In the genomic region with DNA sequence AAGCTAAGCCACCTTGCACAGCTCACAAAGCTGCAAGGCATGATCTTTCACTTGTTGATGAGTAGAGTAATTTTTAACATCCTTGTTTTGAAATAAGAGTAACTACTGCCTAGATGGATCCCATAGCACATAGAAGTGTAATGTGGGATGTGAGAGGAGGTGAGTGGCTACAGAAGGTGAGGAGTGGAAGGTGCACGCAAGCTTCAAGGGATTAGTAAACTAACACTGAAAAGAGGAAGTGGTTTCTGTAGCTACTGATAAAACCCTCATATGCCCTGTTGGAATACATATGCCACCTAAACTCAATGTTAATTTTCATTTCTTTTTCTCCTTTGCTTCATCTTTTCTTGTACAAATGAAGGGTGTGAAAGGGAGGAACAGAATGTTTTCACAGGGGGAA, we compare ENCODE assay signal across 9 cellular contexts. TPM values are rescaled to one million over a fixed set of nuclear protein-coding genes. Genes with fewer than 3 reads are reported as not detected.
A peak's percentile ranks its signal among the peaks of the same experiment; 100 is the strongest.
DNase-seq lines count a peak whose midpoint lies in the region; ATAC-seq lines count a peak whose summit lies in the region.
"Had no signal": no experiment of that assay in that cellular context is flagged by ENCODE, and none has a peak within 500 bp of the region (broad histone marks: within the 10 kb centered on the region; RNA-seq: fewer than 3 reads in every experiment).

No MANE protein-coding gene starts in this region.

- H3K4me1 Mint-ChIP-seq in immature natural killer cell: peaks cover 41 to 59% of the 10 kb centered on the region in 2 donors

- H3K4me3 Mint-ChIP-seq in immature natural killer cell: peak overlapping the region in 4 of 5 donors; percentile 5 to 74 (median 50)
- H3K4me3 Mint-ChIP-seq: HFFc6 had no signal

- no peaks in the 10 kb centered on the region for H3K36me3 Mint-ChIP-seq in immature natural killer cell

- peak; percentile 60 for DNase-seq in Jurkat, Clone E6-1 (ENCODE audit: low read depth, low spot score)
- DNase-seq in immature natural killer cell (no peak), RKO (ENCODE audit: low spot score) (no peak), NCI-H2227 treated with DMSO at 0.1 percent for 48 hours (lab: John Stamatoyannopoulos, UW) (no peak), DMS79 (lab: John Stamatoyannopoulos, UW) (no peak)
- DNase-seq: HFFc6, occipital lobe had no signal

- H3K27me3 Mint-ChIP-seq in immature natural killer cell (ENCODE audit: low read depth in 3 of 3): peaks cover 0 to 3% (median 2%) of the 10 kb centered on the region in 3 donors

- H3K27ac Mint-ChIP-seq in immature natural killer cell: peak overlapping the region; percentile 5 to 80 (median 38)
- H3K27ac Mint-ChIP-seq: HFFc6 had no signal

- H3K9me3 Mint-ChIP-seq in immature natural killer cell: no peaks in the 10 kb centered on the region
- H3K9me3 Mint-ChIP-seq: HFFc6 had no signal

- H3K4me3 ChIP-seq in Jurkat, Clone E6-1 (ENCODE audit: low read length): no peak overlapping the region

- ATAC-seq in GM18873 (IDR thresholded peaks at IDR 0.05; ENCODE audit: low FRiP score, unreplicated experiment) (peak; percentile 72), GM21825 (IDR thresholded peaks at IDR 0.05; ENCODE audit: unreplicated experiment) (peak; percentile 65)

RNA-seq across cellular contexts. Expression of a gene that starts 22.0 kb away (rescaled TPM):
- polyA plus RNA-seq in Jurkat, Clone E6-1 (2012; ENCODE audit: insufficient read depth, insufficient read length): 159 TPM
- 100 to 1,000 TPM; 389 to 655 (median 558) TPM for polyA plus RNA-seq in immature natural killer cell
